8 cellular contexts compared by ENCODE assay signal in the genomic region with DNA sequence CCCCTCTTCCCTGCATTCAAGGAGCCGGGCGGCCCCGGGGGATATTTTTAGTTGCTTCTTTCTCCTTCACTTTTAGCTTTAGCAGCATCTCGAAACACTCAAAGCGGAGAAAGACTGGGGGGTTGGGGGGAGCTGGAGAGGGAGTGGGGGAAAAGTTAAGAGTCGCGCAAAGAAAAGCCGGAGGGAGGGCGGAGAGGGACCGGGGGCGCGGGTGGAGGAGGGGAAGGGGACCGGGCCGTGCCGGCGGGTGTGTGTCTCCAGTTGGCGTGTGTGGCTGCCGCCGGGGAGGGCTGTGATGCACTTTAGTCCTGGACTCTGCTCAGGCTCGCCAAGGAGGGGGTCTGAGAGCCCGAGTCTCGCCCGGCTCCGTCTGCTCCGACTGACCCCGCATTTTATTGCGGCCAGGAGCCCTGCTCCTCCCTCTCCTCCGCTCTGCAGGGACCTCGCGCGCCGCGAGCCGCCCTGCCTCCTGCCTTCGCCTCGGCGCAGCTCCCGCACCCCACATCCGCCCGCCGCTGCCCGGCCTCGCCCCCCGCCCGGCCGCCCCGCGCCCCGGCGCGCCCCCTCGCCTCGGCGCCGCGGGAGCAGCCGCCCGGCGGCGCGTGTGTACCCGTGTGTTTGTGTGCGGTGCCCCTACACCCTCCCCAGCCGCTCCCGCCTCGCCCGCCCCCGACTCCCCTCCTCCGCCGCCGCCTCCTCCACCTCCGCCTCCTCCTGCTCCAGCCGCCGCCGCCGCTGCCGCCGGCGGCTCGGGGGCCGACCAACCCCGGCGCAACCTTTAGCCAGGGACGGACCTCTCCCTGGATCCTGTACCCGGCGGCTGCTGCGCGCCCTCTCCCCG. TPM values are rescaled to one million over a fixed set of nuclear protein-coding genes. Genes with fewer than 3 reads are reported as not detected.
A peak's percentile ranks its signal among the peaks of the same experiment; 100 is the strongest.
DNase-seq lines count a peak whose midpoint lies in the region; ATAC-seq and TF ChIP-seq lines count a peak whose summit lies in the region.

No MANE protein-coding gene starts in this region.

- POLR2A ChIA-PET in T-cell (lab: Charles Lee): interaction anchor here (0.6 to 0.7 kb wide), 3 partner anchors 21 to 1680 kb away, joined by 3 to 5 read pairs (median 4); no protein-coding TSS in a partner anchor

- H3K4me1 ChIP-seq in ascending aorta (peaks cover 0 to 18% of the 10 kb centered on the region in 2 donors), psoas muscle (peaks cover 21% of the 10 kb centered on the region)

- DNase-seq in SKM-1 treated with dmso at 0.1 percent for 144 hours (lab: John Stamatoyannopoulos, UW; ENCODE audit: unreplicated experiment): peak; percentile 44
- no peak for DNase-seq in SKM-1 (lab: John Stamatoyannopoulos, UW; ENCODE audit: unreplicated experiment)
- DNase-seq in HT-29 (ENCODE audit: low spot score): peak; percentile 69
- DNase-seq in T-cell: peak in 33 of 34 experiments; percentile 6 to 52 (median 29)
- peak in 1 of 2 donors; percentile 73 for DNase-seq in ascending aorta (ENCODE audit: low spot score in 2 of 2)
- DNase-seq in hepatic stellate cell (ENCODE audit: low spot score): peak; percentile 61
- DNase-seq in psoas muscle: peak; percentile 75 to 85

- H3K27ac ChIP-seq in ascending aorta: peak overlapping the region; percentile 95 to 99
- peak overlapping the region; percentile 85 for H3K27ac ChIP-seq in psoas muscle

- H3K9me3 Mint-ChIP-seq in T-cell: no peaks in the 10 kb centered on the region

- H3K27me3 ChIP-seq in ascending aorta (no peaks in the 10 kb centered on the region), psoas muscle (ENCODE audit: insufficient read depth in 3 of 3, low read length in 2 of 3) (no peaks in the 10 kb centered on the region)

- H3K36me3 Mint-ChIP-seq in T-cell: no peaks in the 10 kb centered on the region

- peak; percentile 22 to 54 (median 44) for ATAC-seq in T-cell (replicated peaks in 1 of 4)
- ATAC-seq in psoas muscle: peak; percentile 69 to 74 (median 72)
- no peak for ATAC-seq in HG03571 (IDR thresholded peaks at IDR 0.05; ENCODE audit: unreplicated experiment)

- CTCF ChIA-PET in T-cell (lab: Charles Lee): interaction anchor here (0.6 to 1.4 kb wide), 6 partner anchors 8 to 756 kb away, joined by 3 to 12 read pairs (median 3); a partner anchor contains a TSS

- peak overlapping the region; percentile 90 to 92 (median 90) for H3K4me3 Mint-ChIP-seq in T-cell

- 1 to 2% (median 1%) methylated on average over 42 to 86 of the region's 89 CpGs for WGBS in psoas muscle, 3 donors

- no peaks in the 10 kb centered on the region for H3K9me3 ChIP-seq in ascending aorta
- H3K9me3 ChIP-seq in psoas muscle: no peaks in the 10 kb centered on the region

- H3K36me3 ChIP-seq in ascending aorta (no peaks in the 10 kb centered on the region), psoas muscle (ENCODE audit: insufficient read depth in 1 of 2, low read depth in 1 of 2) (no peaks in the 10 kb centered on the region)

- peak overlapping the region in 1 of 2 donors; percentile 90 for H3K27ac Mint-ChIP-seq in T-cell

- peaks cover 0 to 2% of the 10 kb centered on the region in 2 donors for H3K27me3 Mint-ChIP-seq in T-cell

- peak overlapping the region; percentile 73 to 82 for H3K4me3 ChIP-seq in ascending aorta
- peak overlapping the region; percentile 80 for H3K4me3 ChIP-seq in psoas muscle

- H3K4me1 Mint-ChIP-seq in T-cell: peaks cover 35 to 48% (median 40%) of the 10 kb centered on the region in 3 donors

- intact Hi-C loops in ascending aorta (cut with DNase I): loop anchor here (1.0 to 10.0 kb wide), 7 partner anchors 50 to 1898 kb away; a partner anchor contains a TSS
- intact Hi-C loops in psoas muscle (cut with DNase I): loop anchor here (2.0 to 10.0 kb wide), 5 partner anchors 52 to 240 kb away; a partner anchor contains a TSS

- TF ChIP-seq CTCF in ascending aorta (IDR thresholded peaks at IDR 0.05) (no peak), psoas muscle (IDR thresholded peaks at IDR 0.05) (no peak)

RNA-seq across cellular contexts. Expression of a gene that starts 1.4 kb away (rescaled TPM):
- total RNA-seq in HT-29 (2014; rRNA removed; shearing (Covaris generic)): 4.8 and 10.6 TPM in 2 replicates
- 10 to 100 TPM; 17.3 to 24.8 (median 18.5) TPM for total RNA-seq in T-cell
- total RNA-seq in ascending aorta: 19.5 TPM
- 10 to 100 TPM in 3 of 4 donors, 1 to 10 TPM in 1; 7.3 to 15.2 (median 13.3) TPM for total RNA-seq in psoas muscle
- 1 to 10 TPM; 1.7 to 3.1 (median 2.6) TPM for polyA plus RNA-seq in psoas muscle
